Comparison of ENCODE assay signal across 8 cellular contexts in genomic region chr2:186256540-186256939, GRCh38.
DNase-seq lines count a peak whose midpoint lies in the region; ATAC-seq and TF ChIP-seq lines count a peak whose summit lies in the region.

No MANE protein-coding gene starts in this region.

- no peak for TF ChIP-seq CTCF in GM13976 (IDR thresholded peaks at IDR 0.05; ENCODE audit: borderline replicate concordance, control extremely low read depth, extremely low read depth, insufficient read depth, missing control alignments)
- TF ChIP-seq CTCF in chondrocyte (IDR thresholded peaks at IDR 0.05) = peak; percentile 87

- in situ Hi-C loops in GM13976 (cut with MboI; ENCODE audit: low sequenced_read_pairs, unreplicated experiment) = no loop called here

- no peaks in the 10 kb centered on the region for H3K9me3 Mint-ChIP-seq in chondrocyte (ENCODE audit: low read depth)
- H3K9me3 Mint-ChIP-seq in activated naive CD8-positive, alpha-beta T cell treated with anti-CD3 and anti-CD28 coated beads for 36 hours = peaks cover 1% of the 10 kb centered on the region

- ATAC-seq in HG03103 (IDR thresholded peaks at IDR 0.05; ENCODE audit: low read depth, unreplicated experiment) (peak; percentile 71), GM19455 (IDR thresholded peaks at IDR 0.05; ENCODE audit: unreplicated experiment) (no peak)
- ATAC-seq in stimulated activated naive CD8-positive, alpha-beta T cell treated with anti-CD3 and anti-CD28 coated beads, Interleukin-15, Interleukin-2, amounts not matched to agents 100 U/mL and 50 U/mL, for 24 hours = no peak

- H3K36me3 Mint-ChIP-seq in chondrocyte (ENCODE audit: low read depth) = peaks cover 4% of the 10 kb centered on the region
- H3K36me3 Mint-ChIP-seq in activated naive CD8-positive, alpha-beta T cell treated with anti-CD3 and anti-CD28 coated beads for 36 hours = peaks cover 7% of the 10 kb centered on the region

- no peak overlapping the region for H3K4me3 Mint-ChIP-seq in chondrocyte (ENCODE audit: unreplicated experiment)
- no peak overlapping the region for H3K4me3 Mint-ChIP-seq in activated naive CD8-positive, alpha-beta T cell treated with anti-CD3 and anti-CD28 coated beads for 36 hours

- H3K27me3 Mint-ChIP-seq in chondrocyte (ENCODE audit: low read depth) = no peaks in the 10 kb centered on the region
- H3K27me3 Mint-ChIP-seq in activated naive CD8-positive, alpha-beta T cell treated with anti-CD3 and anti-CD28 coated beads for 36 hours = no peaks in the 10 kb centered on the region

- DNase-seq in GM13976 (ENCODE audit: low spot score) = peak; percentile 17
- peak; percentile 75 for DNase-seq in NCI-H446 treated with DMSO at 0.1 percent for 48 hours (lab: John Stamatoyannopoulos, UW)
- DNase-seq in chondrocyte (ENCODE audit: low spot score) = no peak
- peak; percentile 39 for DNase-seq in middle frontal gyrus (ENCODE audit: extremely low spot score, low spot score)
- DNase-seq in activated naive CD8-positive, alpha-beta T cell treated with anti-CD3 and anti-CD28 coated beads for 36 hours = no peak
- DNase-seq in stimulated activated naive CD8-positive, alpha-beta T cell treated with anti-CD3 and anti-CD28 coated beads, Interleukin-15, Interleukin-2, amounts not matched to agents 100 U/mL and 50 U/mL, for 24 hours = no peak

- H3K27ac Mint-ChIP-seq in chondrocyte (ENCODE audit: unreplicated experiment) = no peak overlapping the region
- H3K27ac Mint-ChIP-seq in activated naive CD8-positive, alpha-beta T cell treated with anti-CD3 and anti-CD28 coated beads for 36 hours = no peak overlapping the region

- H3K4me1 Mint-ChIP-seq in chondrocyte (ENCODE audit: low read depth) = no peaks in the 10 kb centered on the region
- no peaks in the 10 kb centered on the region for H3K4me1 Mint-ChIP-seq in activated naive CD8-positive, alpha-beta T cell treated with anti-CD3 and anti-CD28 coated beads for 36 hours

Comparison
In these comparisons a context has a peak if more than half of its experiments do, and no peak if none do; other contexts are left out.
1. DNase-seq: peak in GM13976 (single experiment), NCI-H446 treated with DMSO at 0.1 percent for 48 hours (single experiment) and middle frontal gyrus (single experiment); none in chondrocyte (single experiment), activated naive CD8-positive, alpha-beta T cell treated with anti-CD3 and anti-CD28 coated beads for 36 hours (single experiment) and stimulated activated naive CD8-positive, alpha-beta T cell treated with anti-CD3 and anti-CD28 coated beads, Interleukin-15, Interleukin-2, amounts not matched to agents 100 U/mL and 50 U/mL, for 24 hours (single experiment).